35 cellular contexts compared by ENCODE assay signal in genomic region chr11:1753426-1754305, GRCh38. TPM values are rescaled to one million over a fixed set of nuclear protein-coding genes. Genes with fewer than 3 reads are reported as not detected.
DNase-seq lines count a peak whose midpoint lies in the region; ATAC-seq, FAIRE-seq and TF ChIP-seq lines count a peak whose summit lies in the region.
"Had no signal": no experiment of that assay in that cellular context is flagged by ENCODE, and none has a peak within 500 bp of the region (broad histone marks: within the 10 kb centered on the region; RNA-seq: fewer than 3 reads in every experiment).

No MANE protein-coding gene starts in this region.

- DNase-seq in activated naive CD8-positive, alpha-beta T cell treated with anti-CD3 and anti-CD28 coated beads, Interleukin-2, amount 10 ng/mL, durations not matched to agents 7 days and 5 days = peak; percentile 32
- DNase-seq in activated naive CD8-positive, alpha-beta T cell treated with anti-CD3 and anti-CD28 coated beads, Interleukin-2, amount 50 U/mL, for 24 hours = no peak
- DNase-seq in adrenal gland (peak in 1 of 7 donors; percentile 36), tibial artery (peak in 1 of 2 donors; percentile 64), kidney (no peak), erythroblast (lab: John Stamatoyannopoulos, UW) (no peak), DMS53 (lab: John Stamatoyannopoulos, UW) (no peak)
- no peak for DNase-seq in natural killer cell treated with Interleukin-12 subunit alpha and Interleukin-12 subunit beta and Interleukin-15 and Interleukin-18, amount 100 ng/mL, for 72 hours (ENCODE audit: low spot score)
- DNase-seq: activated CD4-positive, alpha-beta T cell treated with anti-CD3 and anti-CD28 coated beads for 4 hours; Calu3; colonic mucosa; DND-41; effector CD8-positive, alpha-beta T cell; GF-D8; Kasumi-1; MV-4-11; NCI-H1436 treated with DMSO at 0.1 percent for 48 hours; NCI-H345; nephron progenitor cell; SIG-M5; stimulated activated CD4-positive, alpha-beta T cell treated with anti-CD3 and anti-CD28 coated beads, Interleukin-4, amount 100 ng/mL, for 1 hour; T-helper 9 cell had no signal

- H3K4me3 ChIP-seq in adrenal gland (no peak overlapping the region), tibial artery (no peak overlapping the region), kidney (ENCODE audit: low read length in 2 of 2) (no peak overlapping the region)
- H3K4me3 ChIP-seq: ascending aorta, colonic mucosa, lung, right lobe of liver had no signal

- H3K9me3 ChIP-seq in adrenal gland (replicated peaks in 1 of 3) (no peaks in the 10 kb centered on the region), tibial artery (no peaks in the 10 kb centered on the region), kidney (ENCODE audit: control insufficient read depth in 1 of 2, low read length in 2 of 2) (no peaks in the 10 kb centered on the region)
- H3K9me3 ChIP-seq: ascending aorta, colonic mucosa, right lobe of liver had no signal

- 88 to 96% (median 92%) methylated on average over 5 to 45 of the region's 45 CpGs for WGBS in adrenal gland, 4 donors

- no peak for FAIRE-seq in kidney (lab: Jason Lieb, UNC)
- FAIRE-seq: keratinocyte had no signal

- H3K36me3 Mint-ChIP-seq in activated naive CD8-positive, alpha-beta T cell treated with anti-CD3 and anti-CD28 coated beads, Interleukin-2, amount 10 ng/mL, durations not matched to agents 7 days and 5 days = peaks cover 26% of the 10 kb centered on the region
- peaks cover 5% of the 10 kb centered on the region for H3K36me3 Mint-ChIP-seq in activated naive CD8-positive, alpha-beta T cell treated with anti-CD3 and anti-CD28 coated beads, Interleukin-2, amount 50 U/mL, for 24 hours (ENCODE audit: low read depth)
- no peaks in the 10 kb centered on the region for H3K36me3 Mint-ChIP-seq in natural killer cell treated with Interleukin-12 subunit alpha and Interleukin-12 subunit beta and Interleukin-15 and Interleukin-18, amount 100 ng/mL, for 72 hours
- H3K36me3 Mint-ChIP-seq: activated naive CD4-positive, alpha-beta T cell treated with anti-CD3 and anti-CD28 coated beads, Interleukin-2, amount 50 U/mL, for 72 hours; type B pancreatic cell had no signal

- ATAC-seq in activated naive CD8-positive, alpha-beta T cell treated with anti-CD3 and anti-CD28 coated beads, Interleukin-2, amount 10 ng/mL, durations not matched to agents 7 days and 5 days (ENCODE audit: low read depth) = no peak
- ATAC-seq in activated naive CD8-positive, alpha-beta T cell treated with anti-CD3 and anti-CD28 coated beads, Interleukin-2, amount 50 U/mL, for 24 hours = no peak
- no peak for ATAC-seq in natural killer cell treated with Interleukin-12 subunit alpha and Interleukin-12 subunit beta and Interleukin-15 and Interleukin-18, amount 100 ng/mL, for 72 hours
- ATAC-seq: activated naive CD4-positive, alpha-beta T cell treated with anti-CD3 and anti-CD28 coated beads, Interleukin-2, amount 50 U/mL, for 72 hours; activated T-helper 17 cell treated with anti-CD3 and anti-CD28 coated beads, Interleukin-2, amount 50 U/mL, for 72 hours; right lobe of liver had no signal

- H3K27me3 Mint-ChIP-seq in activated naive CD8-positive, alpha-beta T cell treated with anti-CD3 and anti-CD28 coated beads, Interleukin-2, amount 10 ng/mL, durations not matched to agents 7 days and 5 days = peaks cover 15% of the 10 kb centered on the region
- H3K27me3 Mint-ChIP-seq in activated naive CD8-positive, alpha-beta T cell treated with anti-CD3 and anti-CD28 coated beads, Interleukin-2, amount 50 U/mL, for 24 hours = peaks cover 13% of the 10 kb centered on the region
- peaks cover 4 to 12% of the 10 kb centered on the region in 2 donors for H3K27me3 Mint-ChIP-seq in natural killer cell treated with Interleukin-12 subunit alpha and Interleukin-12 subunit beta and Interleukin-15 and Interleukin-18, amount 100 ng/mL, for 72 hours

- H3K27ac ChIP-seq in adrenal gland (peak overlapping the region in 3 of 5 donors; percentile 78 to 93 (median 87)), tibial artery (peak overlapping the region; percentile 88 to 91), kidney (ENCODE audit: low read depth in 2 of 2, low read length in 2 of 2) (no peak overlapping the region)
- H3K27ac ChIP-seq: colonic mucosa, epithelial cell of prostate, parathyroid adenoma, right lobe of liver, VCaP had no signal

- no peak overlapping the region for H3K27ac Mint-ChIP-seq in activated naive CD8-positive, alpha-beta T cell treated with anti-CD3 and anti-CD28 coated beads, Interleukin-2, amount 10 ng/mL, durations not matched to agents 7 days and 5 days
- H3K27ac Mint-ChIP-seq in activated naive CD8-positive, alpha-beta T cell treated with anti-CD3 and anti-CD28 coated beads, Interleukin-2, amount 50 U/mL, for 24 hours = no peak overlapping the region
- peak overlapping the region in 1 of 2 donors; percentile 41 for H3K27ac Mint-ChIP-seq in natural killer cell treated with Interleukin-12 subunit alpha and Interleukin-12 subunit beta and Interleukin-15 and Interleukin-18, amount 100 ng/mL, for 72 hours
- H3K27ac Mint-ChIP-seq: activated T-helper 17 cell treated with anti-CD3 and anti-CD28 coated beads, Interleukin-2, amount 50 U/mL, for 72 hours; nephron progenitor cell; type B pancreatic cell had no signal

- no peak overlapping the region for H3K9ac ChIP-seq in kidney (ENCODE audit: low read length in 2 of 2)
- H3K9ac ChIP-seq: parathyroid adenoma had no signal

- intact Hi-C loops in adrenal gland (cut with DNase I) = loop anchor here in 1 of 2 donors (5.0 kb wide), 1 partner anchor 79 kb away; the partner anchor contains the start of gene SYT8
- intact Hi-C loops in tibial artery (cut with DNase I; ENCODE audit: low total_unique reads) = loop anchor here (10.0 kb wide), 1 partner anchor 189 kb away; no protein-coding TSS in a partner anchor
- intact Hi-C loops in kidney (cut with DNase I) = no loop called here

- TF ChIP-seq POLR2A in adrenal gland (IDR thresholded peaks at IDR 0.05) (no peak), erythroblast (IDR thresholded peaks at IDR 0.05; ENCODE audit: low read length) (no peak)

- H3K4me3 Mint-ChIP-seq in activated naive CD8-positive, alpha-beta T cell treated with anti-CD3 and anti-CD28 coated beads, Interleukin-2, amount 10 ng/mL, durations not matched to agents 7 days and 5 days = no peak overlapping the region
- no peak overlapping the region for H3K4me3 Mint-ChIP-seq in activated naive CD8-positive, alpha-beta T cell treated with anti-CD3 and anti-CD28 coated beads, Interleukin-2, amount 50 U/mL, for 24 hours
- peak overlapping the region; percentile 25 for H3K4me3 Mint-ChIP-seq in natural killer cell treated with Interleukin-12 subunit alpha and Interleukin-12 subunit beta and Interleukin-15 and Interleukin-18, amount 100 ng/mL, for 72 hours
- H3K4me3 Mint-ChIP-seq: activated T-helper 17 cell treated with anti-CD3 and anti-CD28 coated beads, Interleukin-2, amount 50 U/mL, for 72 hours; nephron progenitor cell; type B pancreatic cell had no signal

- POLR2A ChIA-PET in activated naive CD8-positive, alpha-beta T cell treated with anti-CD3 and anti-CD28 coated beads, Interleukin-2, amount 10 ng/mL, durations not matched to agents 7 days and 5 days (lab: Charles Lee) = interaction anchor here (1.4 kb wide), 1 partner anchor 10 kb away, joined by 3 read pairs; the partner anchor contains the start of gene CTSD

- TF ChIP-seq CTCF in adrenal gland (IDR thresholded peaks at IDR 0.05) (no peak), tibial artery (IDR thresholded peaks at IDR 0.05) (no peak), kidney (IDR thresholded peaks at IDR 0.05; ENCODE audit: borderline replicate concordance, extremely low read depth, insufficient read depth) (no peak)

- H3K36me3 ChIP-seq in adrenal gland (replicated peaks in 1 of 2) (peaks cover 0 to 64% of the 10 kb centered on the region in 2 donors), tibial artery (peaks cover 54 to 69% (median 69%) of the 10 kb centered on the region in 3 donors), kidney (ENCODE audit: control insufficient read depth in 1 of 2, insufficient read depth in 2 of 2, low read length in 2 of 2) (peaks cover 5 to 45% of the 10 kb centered on the region in 2 donors)

- H3K4me1 Mint-ChIP-seq in activated naive CD8-positive, alpha-beta T cell treated with anti-CD3 and anti-CD28 coated beads, Interleukin-2, amount 10 ng/mL, durations not matched to agents 7 days and 5 days = peaks cover 56% of the 10 kb centered on the region
- peaks cover 58% of the 10 kb centered on the region for H3K4me1 Mint-ChIP-seq in activated naive CD8-positive, alpha-beta T cell treated with anti-CD3 and anti-CD28 coated beads, Interleukin-2, amount 50 U/mL, for 24 hours
- peaks cover 41 to 52% of the 10 kb centered on the region in 2 donors for H3K4me1 Mint-ChIP-seq in natural killer cell treated with Interleukin-12 subunit alpha and Interleukin-12 subunit beta and Interleukin-15 and Interleukin-18, amount 100 ng/mL, for 72 hours (ENCODE audit: low read depth in 2 of 2)

- no peaks in the 10 kb centered on the region for H3K9me3 Mint-ChIP-seq in activated naive CD8-positive, alpha-beta T cell treated with anti-CD3 and anti-CD28 coated beads, Interleukin-2, amount 10 ng/mL, durations not matched to agents 7 days and 5 days
- H3K9me3 Mint-ChIP-seq in activated naive CD8-positive, alpha-beta T cell treated with anti-CD3 and anti-CD28 coated beads, Interleukin-2, amount 50 U/mL, for 24 hours = no peaks in the 10 kb centered on the region
- no peaks in the 10 kb centered on the region for H3K9me3 Mint-ChIP-seq in natural killer cell treated with Interleukin-12 subunit alpha and Interleukin-12 subunit beta and Interleukin-15 and Interleukin-18, amount 100 ng/mL, for 72 hours
- H3K9me3 Mint-ChIP-seq: activated naive CD4-positive, alpha-beta T cell treated with anti-CD3 and anti-CD28 coated beads, Interleukin-2, amount 50 U/mL, for 72 hours; activated T-helper 17 cell treated with anti-CD3 and anti-CD28 coated beads, Interleukin-2, amount 50 U/mL, for 72 hours; nephron progenitor cell; type B pancreatic cell had no signal

- H3K4me1 ChIP-seq in adrenal gland (replicated peaks in 1 of 2) (peaks cover 72 to 84% of the 10 kb centered on the region in 2 donors), tibial artery (peaks cover 0 to 76% (median 51%) of the 10 kb centered on the region in 4 donors), kidney (ENCODE audit: control insufficient read depth in 1 of 2, insufficient read depth in 1 of 2, low read depth in 1 of 2, low read length in 2 of 2) (peaks cover 4 to 61% of the 10 kb centered on the region in 2 donors)
- H3K4me1 ChIP-seq: colonic mucosa, parathyroid adenoma had no signal

- H3K27me3 ChIP-seq in adrenal gland (no peaks in the 10 kb centered on the region), tibial artery (no peaks in the 10 kb centered on the region)
- H3K27me3 ChIP-seq: ascending aorta, right lobe of liver had no signal

RNA-seq across cellular contexts. Expression of gene IFITM10, which starts 3.3 kb away (rescaled TPM):
- total RNA-seq in activated naive CD8-positive, alpha-beta T cell treated with anti-CD3 and anti-CD28 coated beads, Interleukin-2, amount 10 ng/mL, durations not matched to agents 7 days and 5 days = 1 to 10 TPM in 1 of 2 experiments, under 1 TPM in 1; 0.82 to 1.3 TPM
- total RNA-seq in adrenal gland = 100 to 1,000 TPM in 1 of 8 donors, 10 to 100 TPM in 7; 15.7 to 112 (median 31.6) TPM
- 100 to 1,000 TPM in 1 of 3 donors, 10 to 100 TPM in 1, 1 to 10 TPM in 1; 6.3 to 267 (median 76.5) TPM for polyA plus RNA-seq in adrenal gland
- 1 to 10 TPM; 2.3 to 8.1 TPM for total RNA-seq in natural killer cell treated with Interleukin-12 subunit alpha and Interleukin-12 subunit beta and Interleukin-15 and Interleukin-18, amount 100 ng/mL, for 72 hours
- total RNA-seq in kidney = 6.4 TPM
- polyA plus RNA-seq in kidney (ENCODE audit: insufficient read depth, low read depth, low replicate concordance) = 2.3 TPM
- total RNA-seq: glomerular endothelial cell had no signal

RNA-seq across cellular contexts. Expression of gene CTSD, which starts 10.1 kb away (rescaled TPM):
- 100 to 1,000 TPM; 192 to 208 TPM for total RNA-seq in activated naive CD8-positive, alpha-beta T cell treated with anti-CD3 and anti-CD28 coated beads, Interleukin-2, amount 10 ng/mL, durations not matched to agents 7 days and 5 days
- 1,000 to 10,000 TPM; 1,712 to 4,168 (median 2,244) TPM for total RNA-seq in adrenal gland
- polyA plus RNA-seq in adrenal gland = 1,000 to 10,000 TPM in 2 of 3 donors, 100 to 1,000 TPM in 1; 641 to 1,561 (median 1,335) TPM
- total RNA-seq in natural killer cell treated with Interleukin-12 subunit alpha and Interleukin-12 subunit beta and Interleukin-15 and Interleukin-18, amount 100 ng/mL, for 72 hours = 100 to 1,000 TPM; 350 to 592 TPM
- total RNA-seq in kidney = 2,183 TPM
- polyA plus RNA-seq in kidney (ENCODE audit: insufficient read depth, low read depth, low replicate concordance) = 2,764 TPM

RNA-seq across cellular contexts. Expression of gene KRTAP5-6, which starts 56.7 kb away (rescaled TPM):
- not detected for total RNA-seq in activated naive CD8-positive, alpha-beta T cell treated with anti-CD3 and anti-CD28 coated beads, Interleukin-2, amount 10 ng/mL, durations not matched to agents 7 days and 5 days
- total RNA-seq in adrenal gland (under 1 TPM in 1 of 8 donors, not detected in 7; 0.61 TPM), kidney (not detected)
- polyA plus RNA-seq in adrenal gland (not detected), kidney (ENCODE audit: insufficient read depth, low read depth, low replicate concordance) (not detected)
- total RNA-seq in natural killer cell treated with Interleukin-12 subunit alpha and Interleukin-12 subunit beta and Interleukin-15 and Interleukin-18, amount 100 ng/mL, for 72 hours = not detected
- total RNA-seq: A172; activated naive CD4-positive, alpha-beta T cell treated with anti-CD3 and anti-CD28 coated beads, Interleukin-2, amount 50 U/mL, for 72 hours; activated T-helper 17 cell treated with anti-CD3 and anti-CD28 coated beads, Interleukin-2, amount 50 U/mL, for 72 hours; ascending aorta; Calu3; colonic mucosa; glomerular endothelial cell; lung; mucosa of gallbladder had no signal
- polyA plus RNA-seq: keratinocyte, lung had no signal

Comparison
In these comparisons a context has a peak if more than half of its experiments do, and no peak if none do; other contexts are left out.
1. H3K27ac ChIP-seq: peak in adrenal gland (3 of 5) and tibial artery (2 of 2); none in kidney (0 of 2).